ENCODE assay signal across 8 cellular contexts in the genomic region with DNA sequence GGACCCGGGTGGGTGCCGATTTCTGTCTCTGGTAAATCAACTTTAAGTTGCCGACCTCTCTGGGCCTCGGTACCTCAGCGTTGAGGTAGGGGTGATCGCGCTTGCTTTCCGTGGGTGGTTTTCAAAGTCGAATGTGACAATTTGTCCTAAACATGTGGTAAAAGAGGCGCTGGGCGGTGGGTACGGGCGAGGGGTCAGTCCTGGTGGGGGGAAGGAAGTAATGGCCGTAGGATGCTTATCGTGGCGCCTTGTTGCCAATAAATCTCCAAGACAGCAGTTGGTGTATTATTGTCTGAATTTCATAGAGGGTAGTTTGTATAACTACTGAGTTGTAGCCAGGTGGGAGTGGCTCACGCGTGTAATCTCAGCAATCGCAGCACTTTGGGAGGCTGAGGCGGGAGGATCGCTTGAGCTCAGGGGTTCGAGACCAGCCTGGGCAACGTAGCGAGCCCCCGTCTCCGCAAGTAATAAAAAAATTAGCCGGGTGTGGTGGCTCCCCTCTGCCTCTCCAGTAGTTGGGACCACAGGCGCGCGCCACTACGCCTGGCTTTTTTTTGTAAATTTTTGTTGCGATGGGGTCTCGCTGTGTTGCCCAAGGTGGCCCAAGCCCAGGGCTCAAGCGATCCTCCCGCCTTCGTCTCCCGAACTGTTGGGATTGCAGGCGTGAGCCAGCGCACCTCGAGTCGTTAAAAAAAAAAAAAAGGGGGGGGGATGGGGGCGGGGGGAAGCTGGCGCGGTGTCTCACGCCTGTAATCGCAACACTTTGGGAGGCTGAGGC. TPM values are rescaled to one million over a fixed set of nuclear protein-coding genes. Genes with fewer than 3 reads are reported as not detected.
A peak's percentile ranks its signal among the peaks of the same experiment; 100 is the strongest.
DNase-seq lines count a peak whose midpoint lies in the region; ATAC-seq and TF ChIP-seq lines count a peak whose summit lies in the region.

No MANE protein-coding gene starts in this region.

- H3K4me1 Mint-ChIP-seq in activated CD4-positive, alpha-beta memory T cell treated with anti-CD3 and anti-CD28 coated beads for 36 hours (ENCODE audit: low read depth): peaks cover 47% of the 10 kb centered on the region
- peaks cover 32% of the 10 kb centered on the region for H3K4me1 Mint-ChIP-seq in stimulated activated effector memory CD8-positive, alpha-beta T cell treated with anti-CD3 and anti-CD28 coated beads, Interleukin-12 subunit alpha, Interleukin-12 subunit beta, amount 100 ng/mL, for 72 hours

- peak in 1 of 2 donors; percentile 22 for DNase-seq in cardiac muscle cell (ENCODE audit: low read depth in 1 of 2, low spot score in 1 of 2)
- DNase-seq in Right ventricle myocardium superior: no peak
- DNase-seq in activated CD4-positive, alpha-beta memory T cell treated with anti-CD3 and anti-CD28 coated beads for 36 hours: no peak
- DNase-seq in stimulated activated effector memory CD8-positive, alpha-beta T cell treated with anti-CD3 and anti-CD28 coated beads, Interleukin-12 subunit alpha, Interleukin-12 subunit beta, amount 100 ng/mL, for 72 hours (ENCODE audit: low spot score in 2 of 2): no peak
- no peak for DNase-seq in HK-2 (ENCODE audit: unreplicated experiment)
- DNase-seq in DMS79 (lab: John Stamatoyannopoulos, UW): no peak
- DNase-seq in activated gamma-delta T cell treated with Interleukin-2 at 50 U/mL for 16 hours: no peak

- H3K36me3 ChIP-seq in cardiac muscle cell: peaks cover 22% of the 10 kb centered on the region

- peaks cover 11% of the 10 kb centered on the region for H3K4me1 ChIP-seq in cardiac muscle cell (ENCODE audit: low read depth)

- no peaks in the 10 kb centered on the region for H3K27me3 Mint-ChIP-seq in activated CD4-positive, alpha-beta memory T cell treated with anti-CD3 and anti-CD28 coated beads for 36 hours

- intact Hi-C loops in Right ventricle myocardium superior (cut with DNase I): no loop called here
- intact Hi-C loops in activated CD4-positive, alpha-beta memory T cell treated with anti-CD3 and anti-CD28 coated beads for 36 hours (cut with micrococcal nuclease): loop anchor here (1.0 to 10.0 kb wide), 6 partner anchors 17 to 159 kb away; a partner anchor contains a TSS

- H3K4me3 Mint-ChIP-seq in activated CD4-positive, alpha-beta memory T cell treated with anti-CD3 and anti-CD28 coated beads for 36 hours: peak overlapping the region; percentile 99
- peak overlapping the region; percentile 96 for H3K4me3 Mint-ChIP-seq in stimulated activated effector memory CD8-positive, alpha-beta T cell treated with anti-CD3 and anti-CD28 coated beads, Interleukin-12 subunit alpha, Interleukin-12 subunit beta, amount 100 ng/mL, for 72 hours

- no peaks in the 10 kb centered on the region for H3K27me3 ChIP-seq in cardiac muscle cell

- peaks cover 18% of the 10 kb centered on the region for H3K36me3 Mint-ChIP-seq in activated CD4-positive, alpha-beta memory T cell treated with anti-CD3 and anti-CD28 coated beads for 36 hours
- peaks cover 67% of the 10 kb centered on the region for H3K36me3 Mint-ChIP-seq in stimulated activated effector memory CD8-positive, alpha-beta T cell treated with anti-CD3 and anti-CD28 coated beads, Interleukin-12 subunit alpha, Interleukin-12 subunit beta, amount 100 ng/mL, for 72 hours

- CTCF ChIA-PET in activated CD4-positive, alpha-beta memory T cell treated with anti-CD3 and anti-CD28 coated beads for 36 hours (lab: Charles Lee): no interaction called here

- no peak for ATAC-seq in Right ventricle myocardium superior (ENCODE audit: poor library complexity)
- ATAC-seq in stimulated activated effector memory CD8-positive, alpha-beta T cell treated with anti-CD3 and anti-CD28 coated beads, Interleukin-12 subunit alpha, Interleukin-12 subunit beta, amount 100 ng/mL, for 72 hours: no peak

- TF ChIP-seq CTCF in cardiac muscle cell (IDR thresholded peaks at IDR 0.05; ENCODE audit: low read depth, low read length): no peak

- no peaks in the 10 kb centered on the region for H3K9me3 Mint-ChIP-seq in activated CD4-positive, alpha-beta memory T cell treated with anti-CD3 and anti-CD28 coated beads for 36 hours
- H3K9me3 Mint-ChIP-seq in stimulated activated effector memory CD8-positive, alpha-beta T cell treated with anti-CD3 and anti-CD28 coated beads, Interleukin-12 subunit alpha, Interleukin-12 subunit beta, amount 100 ng/mL, for 72 hours: no peaks in the 10 kb centered on the region

- H3K27ac Mint-ChIP-seq in activated CD4-positive, alpha-beta memory T cell treated with anti-CD3 and anti-CD28 coated beads for 36 hours: peak overlapping the region; percentile 86
- peak overlapping the region; percentile 97 for H3K27ac Mint-ChIP-seq in stimulated activated effector memory CD8-positive, alpha-beta T cell treated with anti-CD3 and anti-CD28 coated beads, Interleukin-12 subunit alpha, Interleukin-12 subunit beta, amount 100 ng/mL, for 72 hours

- H3K4me3 ChIP-seq in cardiac muscle cell: peak overlapping the region; percentile 80
- peak overlapping the region; percentile 99 for H3K4me3 ChIP-seq in iPS-11a (ENCODE audit: low read depth, low read length)

- peak overlapping the region; percentile 53 for H3K27ac ChIP-seq in cardiac muscle cell

- POLR2A ChIA-PET in activated CD4-positive, alpha-beta memory T cell treated with anti-CD3 and anti-CD28 coated beads for 36 hours (lab: Charles Lee): no interaction called here

- H3K9me3 ChIP-seq in cardiac muscle cell (ENCODE audit: low read depth): no peaks in the 10 kb centered on the region

RNA-seq across cellular contexts. Expression of a gene that starts 0.7 kb away (rescaled TPM):
- total RNA-seq in cardiac muscle cell: 63.9 and 100.0 TPM in 2 replicates
- polyA plus RNA-seq in cardiac muscle cell: 141 and 170 TPM in 2 replicates
- 74.8 TPM for total RNA-seq in Right ventricle myocardium superior
- 10 to 100 TPM; 92.0 to 94.0 TPM for total RNA-seq in activated CD4-positive, alpha-beta memory T cell treated with anti-CD3 and anti-CD28 coated beads for 36 hours

RNA-seq across cellular contexts. Expression of a gene that starts 0.9 kb away (rescaled TPM):
- total RNA-seq in cardiac muscle cell: 9.9 and 10.1 TPM in 2 replicates
- polyA plus RNA-seq in cardiac muscle cell: 23.4 and 24.3 TPM in 2 replicates
- 11.8 TPM for total RNA-seq in Right ventricle myocardium superior
- 1 to 10 TPM; 6.1 to 6.3 TPM for total RNA-seq in activated CD4-positive, alpha-beta memory T cell treated with anti-CD3 and anti-CD28 coated beads for 36 hours

RNA-seq across cellular contexts. Expression of a gene that starts 16.5 kb away (rescaled TPM):
- total RNA-seq in cardiac muscle cell: 31.0 and 32.0 TPM in 2 replicates
- polyA plus RNA-seq in cardiac muscle cell: 14.6 and 19.8 TPM in 2 replicates
- total RNA-seq in Right ventricle myocardium superior: 2.7 TPM
- total RNA-seq in activated CD4-positive, alpha-beta memory T cell treated with anti-CD3 and anti-CD28 coated beads for 36 hours: under 1 TPM; 0.22 to 0.26 TPM

RNA-seq across cellular contexts. Expression of a gene that starts 35.4 kb away (rescaled TPM):
- total RNA-seq in cardiac muscle cell: 14.4 and 20.6 TPM in 2 replicates
- polyA plus RNA-seq in cardiac muscle cell: 9.8 and 11.8 TPM in 2 replicates
- 1.7 TPM for total RNA-seq in Right ventricle myocardium superior
- total RNA-seq in activated CD4-positive, alpha-beta memory T cell treated with anti-CD3 and anti-CD28 coated beads for 36 hours: 10 to 100 TPM; 31.8 to 39.2 TPM

RNA-seq across cellular contexts. Expression of a gene that starts 54.5 kb away (rescaled TPM):
- total RNA-seq in cardiac muscle cell (30.9 and 48.9 TPM in 2 replicates), Right ventricle myocardium superior (18.6 TPM)
- 42.2 and 59.6 TPM in 2 replicates for polyA plus RNA-seq in cardiac muscle cell
- total RNA-seq in activated CD4-positive, alpha-beta memory T cell treated with anti-CD3 and anti-CD28 coated beads for 36 hours: 10 to 100 TPM; 14.7 to 16.8 TPM
